Comparison of ENCODE assay signal across 23 cellular contexts in genomic region chr7:30987936-30988335, GRCh38. TPM values are rescaled to one million over a fixed set of nuclear protein-coding genes. Genes with fewer than 3 reads are reported as not detected.
A peak's percentile ranks its signal among the peaks of the same experiment; 100 is the strongest.
DNase-seq lines count a peak whose midpoint lies in the region; ATAC-seq and TF ChIP-seq lines count a peak whose summit lies in the region.
"Had no signal": no experiment of that assay in that cellular context is flagged by ENCODE, and none has a peak within 500 bp of the region (broad histone marks: within the 10 kb centered on the region; RNA-seq: fewer than 3 reads in every experiment).

No MANE protein-coding gene starts in this region.

- no peaks in the 10 kb centered on the region for H3K9me3 ChIP-seq in sigmoid colon
- H3K9me3 ChIP-seq: BLaER1, Caco-2, Peyer's patch had no signal

- H3K27ac ChIP-seq in angular gyrus (ENCODE audit: low read depth, low read length) (peak overlapping the region; percentile 0), sigmoid colon (peak overlapping the region in 3 of 4 donors; percentile 3 to 26 (median 20))
- H3K27ac ChIP-seq: BLaER1, Peyer's patch had no signal

- H3K4me1 ChIP-seq in sigmoid colon: peaks cover 0 to 17% (median 6%) of the 10 kb centered on the region in 4 donors
- H3K4me1 ChIP-seq: Caco-2 had no signal

- H3K4me3 ChIP-seq in sigmoid colon: no peak overlapping the region
- H3K4me3 ChIP-seq: BLaER1, Peyer's patch had no signal

- TF ChIP-seq EP300 in sigmoid colon (IDR thresholded peaks at IDR 0.05): no peak

- H3K9me3 Mint-ChIP-seq in natural killer cell treated with Interleukin-12 subunit alpha and Interleukin-12 subunit beta and Interleukin-15 and Interleukin-18, amount 100 ng/mL, for 72 hours: no peaks in the 10 kb centered on the region
- H3K9me3 Mint-ChIP-seq in natural killer cell: no peaks in the 10 kb centered on the region
- peaks cover 12% of the 10 kb centered on the region for H3K9me3 Mint-ChIP-seq in glutamatergic neuron (ENCODE audit: unreplicated experiment)
- H3K9me3 Mint-ChIP-seq in activated naive CD4-positive, alpha-beta T cell treated with anti-CD3 and anti-CD28 coated beads, Interleukin-2, amount 10 ng/mL, durations not matched to agents 7 days and 5 days: no peaks in the 10 kb centered on the region
- H3K9me3 Mint-ChIP-seq: CD4-positive, alpha-beta memory T cell had no signal

- no peak for ATAC-seq in natural killer cell treated with Interleukin-12 subunit alpha and Interleukin-12 subunit beta and Interleukin-15 and Interleukin-18, amount 100 ng/mL, for 72 hours
- no peak for ATAC-seq in natural killer cell
- ATAC-seq in HG02642 (IDR thresholded peaks at IDR 0.05; ENCODE audit: poor library complexity, unreplicated experiment): no peak
- ATAC-seq in HG02759 (IDR thresholded peaks at IDR 0.05; ENCODE audit: unreplicated experiment): no peak

- peaks cover 20 to 24% of the 10 kb centered on the region in 2 donors for H3K27me3 Mint-ChIP-seq in natural killer cell treated with Interleukin-12 subunit alpha and Interleukin-12 subunit beta and Interleukin-15 and Interleukin-18, amount 100 ng/mL, for 72 hours
- H3K27me3 Mint-ChIP-seq in natural killer cell (ENCODE audit: low read depth in 2 of 2) (peaks cover 25 to 31% of the 10 kb centered on the region in 2 donors), glutamatergic neuron (ENCODE audit: unreplicated experiment) (peaks cover 32% of the 10 kb centered on the region)
- H3K27me3 Mint-ChIP-seq in activated naive CD4-positive, alpha-beta T cell treated with anti-CD3 and anti-CD28 coated beads, Interleukin-2, amount 10 ng/mL, durations not matched to agents 7 days and 5 days: peaks cover 40% of the 10 kb centered on the region

- no peak for TF ChIP-seq POLR2A in sigmoid colon (IDR thresholded peaks at IDR 0.05)

- peaks cover 7 to 11% of the 10 kb centered on the region in 2 donors for H3K4me1 Mint-ChIP-seq in natural killer cell treated with Interleukin-12 subunit alpha and Interleukin-12 subunit beta and Interleukin-15 and Interleukin-18, amount 100 ng/mL, for 72 hours (ENCODE audit: low read depth in 2 of 2)
- H3K4me1 Mint-ChIP-seq in natural killer cell (peaks cover 7 to 9% of the 10 kb centered on the region in 2 donors), glutamatergic neuron (ENCODE audit: low read depth, unreplicated experiment) (peaks cover 39% of the 10 kb centered on the region)
- peaks cover 12% of the 10 kb centered on the region for H3K4me1 Mint-ChIP-seq in activated naive CD4-positive, alpha-beta T cell treated with anti-CD3 and anti-CD28 coated beads, Interleukin-2, amount 10 ng/mL, durations not matched to agents 7 days and 5 days

- peak; percentile 3 for DNase-seq in natural killer cell treated with Interleukin-12 subunit alpha and Interleukin-12 subunit beta and Interleukin-15 and Interleukin-18, amount 100 ng/mL, for 72 hours (ENCODE audit: low spot score)
- no peak for DNase-seq in natural killer cell
- no peak for DNase-seq in glutamatergic neuron
- DNase-seq in sigmoid colon: no peak
- DNase-seq in activated naive CD4-positive, alpha-beta T cell treated with anti-CD3 and anti-CD28 coated beads, Interleukin-2, amount 10 ng/mL, durations not matched to agents 7 days and 5 days: no peak
- DNase-seq: ACHN; CD4-positive, alpha-beta memory T cell; Karpas-422; NCI-H1105 treated with DMSO at 0.1 percent for 48 hours; NCI-H2029 treated with DMSO at 0.1 percent for 48 hours; NCI-H226; NCI-H510A treated with DMSO at 0.1 percent for 48 hours; NCI-H748 treated with DMSO at 0.1 percent for 48 hours; NK-92 treated with Interleukin-12 subunit alpha and Interleukin-12 subunit beta, amount 100 ng/mL, for 24 hours had no signal

- intact Hi-C loops in natural killer cell (cut with micrococcal nuclease): no loop called here
- intact Hi-C loops in sigmoid colon (cut with DNase I): no loop called here

- H3K27me3 ChIP-seq in sigmoid colon: peaks cover 0 to 7% (median 0%) of the 10 kb centered on the region in 3 donors
- H3K27me3 ChIP-seq: Peyer's patch had no signal

- H3K36me3 Mint-ChIP-seq in natural killer cell treated with Interleukin-12 subunit alpha and Interleukin-12 subunit beta and Interleukin-15 and Interleukin-18, amount 100 ng/mL, for 72 hours: no peaks in the 10 kb centered on the region
- H3K36me3 Mint-ChIP-seq in natural killer cell (no peaks in the 10 kb centered on the region), glutamatergic neuron (ENCODE audit: unreplicated experiment) (peaks cover 5% of the 10 kb centered on the region)
- no peaks in the 10 kb centered on the region for H3K36me3 Mint-ChIP-seq in activated naive CD4-positive, alpha-beta T cell treated with anti-CD3 and anti-CD28 coated beads, Interleukin-2, amount 10 ng/mL, durations not matched to agents 7 days and 5 days
- H3K36me3 Mint-ChIP-seq: CD4-positive, alpha-beta memory T cell had no signal

- CTCF ChIA-PET in activated naive CD4-positive, alpha-beta T cell treated with anti-CD3 and anti-CD28 coated beads, Interleukin-2, amount 10 ng/mL, durations not matched to agents 7 days and 5 days (lab: Charles Lee): interaction anchor here (0.6 to 1.2 kb wide), 2 partner anchors 135 to 163 kb away, joined by 3 read pairs; no protein-coding TSS in a partner anchor

- no peak for TF ChIP-seq CTCF in natural killer cell (IDR thresholded peaks at IDR 0.05)
- TF ChIP-seq CTCF in glutamatergic neuron (IDR thresholded peaks at IDR 0.05; ENCODE audit: partially characterized antibody, unreplicated experiment): no peak
- no peak for TF ChIP-seq CTCF in sigmoid colon (IDR thresholded peaks at IDR 0.05)

- no peak overlapping the region for H3K4me3 Mint-ChIP-seq in natural killer cell treated with Interleukin-12 subunit alpha and Interleukin-12 subunit beta and Interleukin-15 and Interleukin-18, amount 100 ng/mL, for 72 hours
- H3K4me3 Mint-ChIP-seq in natural killer cell (no peak overlapping the region), glutamatergic neuron (ENCODE audit: unreplicated experiment) (peak overlapping the region; percentile 67)
- H3K4me3 Mint-ChIP-seq in activated naive CD4-positive, alpha-beta T cell treated with anti-CD3 and anti-CD28 coated beads, Interleukin-2, amount 10 ng/mL, durations not matched to agents 7 days and 5 days: no peak overlapping the region

- H3K36me3 ChIP-seq in sigmoid colon: no peaks in the 10 kb centered on the region
- H3K36me3 ChIP-seq: BLaER1, Peyer's patch had no signal

- WGBS in sigmoid colon, 2 donors: 93 to 94% methylated on average over 5 of the region's 5 CpGs

- no peak overlapping the region for H3K27ac Mint-ChIP-seq in natural killer cell treated with Interleukin-12 subunit alpha and Interleukin-12 subunit beta and Interleukin-15 and Interleukin-18, amount 100 ng/mL, for 72 hours
- H3K27ac Mint-ChIP-seq in natural killer cell (no peak overlapping the region), glutamatergic neuron (ENCODE audit: unreplicated experiment) (peak overlapping the region; percentile 86)
- no peak overlapping the region for H3K27ac Mint-ChIP-seq in activated naive CD4-positive, alpha-beta T cell treated with anti-CD3 and anti-CD28 coated beads, Interleukin-2, amount 10 ng/mL, durations not matched to agents 7 days and 5 days
- H3K27ac Mint-ChIP-seq: CD4-positive, alpha-beta memory T cell had no signal

RNA-seq across cellular contexts. Expression of gene GHRHR, which starts 24.2 kb away (rescaled TPM):
- total RNA-seq in natural killer cell treated with Interleukin-12 subunit alpha and Interleukin-12 subunit beta and Interleukin-15 and Interleukin-18, amount 100 ng/mL, for 72 hours: not detected
- not detected for total RNA-seq in natural killer cell
- not detected for total RNA-seq in glutamatergic neuron (ENCODE audit: unreplicated experiment)
- not detected for total RNA-seq in sigmoid colon
- not detected for polyA plus RNA-seq in sigmoid colon
- total RNA-seq: Caco-2; CD4-positive, alpha-beta memory T cell; Daoy; H4; M059J; Peyer's patch had no signal
- polyA plus RNA-seq: CD4-positive, alpha-beta memory T cell had no signal
